1 cellular context compared by ENCODE assay signal in genomic region chr13:99892866-99893504, GRCh38.
A peak's percentile ranks its signal among the peaks of the same experiment; 100 is the strongest.
TF ChIP-seq lines count a peak whose summit lies in the region.

No MANE protein-coding gene starts in this region.

TF ChIP-seq in K562, 482 proteins besides CTCF, POLR2A, EP300 and RAD21:
- TF ChIP-seq HIVEP1 (CRISPR knock-in tag; IDR thresholded peaks at IDR 0.05), result no peak
- peak; percentile 48; the same call in 1 of the 2 replicates for TF ChIP-seq NFIC (IDR thresholded peaks at IDR 0.05)
